Comparison of ENCODE assay signal across 23 cellular contexts in the genomic region with DNA sequence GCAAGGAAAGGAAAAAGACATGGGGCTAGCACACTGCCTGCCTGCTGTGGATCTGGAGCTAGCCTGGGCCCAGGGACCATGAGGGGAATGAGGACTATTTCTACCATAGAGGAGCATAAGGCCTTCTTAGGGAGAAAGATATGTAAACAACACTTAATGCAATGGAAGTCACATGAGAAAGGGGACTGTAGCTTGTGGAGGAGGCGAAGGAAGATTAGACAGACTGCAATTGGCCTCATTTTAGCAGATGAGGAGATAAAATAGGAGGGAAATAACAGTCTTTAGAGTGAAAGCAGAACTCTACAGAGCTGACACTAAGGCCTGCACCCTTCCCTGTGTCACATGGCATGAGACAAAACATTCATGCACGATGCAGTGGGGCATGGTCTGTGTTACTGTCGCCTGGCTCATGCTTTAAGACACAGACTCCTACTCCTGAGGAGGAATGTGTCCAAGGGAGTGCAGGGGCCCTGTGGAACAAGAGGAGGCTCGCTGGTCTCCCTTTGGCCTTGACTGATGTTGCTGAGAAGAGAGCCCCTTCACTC.
DNase-seq lines count a peak whose midpoint lies in the region; ATAC-seq and TF ChIP-seq lines count a peak whose summit lies in the region.
"Had no signal": no experiment of that assay in that cellular context is flagged by ENCODE, and none has a peak within 500 bp of the region (broad histone marks: within the 10 kb centered on the region; RNA-seq: fewer than 3 reads in every experiment).

No MANE protein-coding gene starts in this region.

- H3K27me3 ChIP-seq in GM23338 (ENCODE audit: insufficient read depth) = no peaks in the 10 kb centered on the region
- H3K27me3 ChIP-seq in mesenchymal stem cell (ENCODE audit: control insufficient read depth in 1 of 2, insufficient read depth in 1 of 2, low read length in 2 of 2) = no peaks in the 10 kb centered on the region
- no peaks in the 10 kb centered on the region for H3K27me3 ChIP-seq in smooth muscle cell (ENCODE audit: low read depth)
- H3K27me3 ChIP-seq: MG63 had no signal

- H3K4me3 ChIP-seq in GM23338 (no peak overlapping the region), mesenchymal stem cell (ENCODE audit: insufficient read depth in 1 of 2, low read depth in 1 of 2, low read length in 2 of 2) (no peak overlapping the region), smooth muscle cell (no peak overlapping the region)
- H3K4me3 ChIP-seq: GM23248, HAP-1, MG63 had no signal

- H3K4me1 ChIP-seq in GM23338 (ENCODE audit: insufficient read depth) (no peaks in the 10 kb centered on the region), mesenchymal stem cell (ENCODE audit: control insufficient read depth, insufficient read depth, low read depth, low read length) (peaks cover 6% of the 10 kb centered on the region), smooth muscle cell (ENCODE audit: low read depth) (no peaks in the 10 kb centered on the region)
- H3K4me1 ChIP-seq: HAP-1 had no signal

- H3K27ac ChIP-seq in GM23338 (ENCODE audit: low read depth) (no peak overlapping the region), caudate nucleus (ENCODE audit: low read depth, low read length) (peak overlapping the region; percentile 61), mesenchymal stem cell (ENCODE audit: low read length, poor library complexity, severe bottlenecking) (no peak overlapping the region), smooth muscle cell (ENCODE audit: low read depth) (peak overlapping the region; percentile 3)
- H3K27ac ChIP-seq: RWPE1 had no signal

- H3K18ac ChIP-seq in mesenchymal stem cell (ENCODE audit: low read depth in 1 of 2, low read length in 2 of 2) = peak overlapping the region; percentile 78 to 89

- no peak overlapping the region for H3K4me2 ChIP-seq in GM23338
- H3K4me2 ChIP-seq in mesenchymal stem cell (ENCODE audit: low read length, poor library complexity, severe bottlenecking) = no peak overlapping the region
- no peak overlapping the region for H3K4me2 ChIP-seq in smooth muscle cell

- H2AK5ac ChIP-seq in mesenchymal stem cell (ENCODE audit: low read length, severe bottlenecking) = no peak overlapping the region

- H3K36me3 Mint-ChIP-seq in GM23338 (ENCODE audit: low read depth) (no peaks in the 10 kb centered on the region), progenitor cell of endocrine pancreas (ENCODE audit: insufficient read depth) (no peaks in the 10 kb centered on the region)
- H3K36me3 Mint-ChIP-seq in activated naive CD4-positive, alpha-beta T cell treated with anti-CD3 and anti-CD28 coated beads, Interleukin-2, amount 50 U/mL, for 72 hours = no peaks in the 10 kb centered on the region

- peak overlapping the region; percentile 74 for H2BK120ac ChIP-seq in mesenchymal stem cell (ENCODE audit: low read depth, low read length)

- H2BK15ac ChIP-seq in mesenchymal stem cell (ENCODE audit: low read depth, poor library complexity, severe bottlenecking) = no peak overlapping the region

- no peak overlapping the region for H2BK5ac ChIP-seq in mesenchymal stem cell (ENCODE audit: low read depth, low read length, poor library complexity, severe bottlenecking)

- H3K9ac ChIP-seq in mesenchymal stem cell (ENCODE audit: low read length) = no peak overlapping the region
- H3K9ac ChIP-seq in smooth muscle cell (ENCODE audit: low read depth) = no peak overlapping the region
- H3K9ac ChIP-seq: GM23248 had no signal

- peaks cover 8% of the 10 kb centered on the region; the same call in 2 of the 3 replicates for H3K4me1 Mint-ChIP-seq in GM23338
- no peaks in the 10 kb centered on the region for H3K4me1 Mint-ChIP-seq in progenitor cell of endocrine pancreas (ENCODE audit: low read depth)

- peak overlapping the region; percentile 99 for H4K91ac ChIP-seq in mesenchymal stem cell (ENCODE audit: low read length)

- H3K9me3 Mint-ChIP-seq in GM23338 = no peaks in the 10 kb centered on the region
- H3K9me3 Mint-ChIP-seq in progenitor cell of endocrine pancreas (ENCODE audit: low read depth) = no peaks in the 10 kb centered on the region
- H3K9me3 Mint-ChIP-seq in activated naive CD4-positive, alpha-beta T cell treated with anti-CD3 and anti-CD28 coated beads, Interleukin-2, amount 50 U/mL, for 72 hours = peaks cover 8 to 17% of the 10 kb centered on the region in 2 donors
- H3K9me3 Mint-ChIP-seq: HFFc6 had no signal

- H3K14ac ChIP-seq in mesenchymal stem cell (ENCODE audit: low read length in 2 of 2) = no peak overlapping the region

- H3K79me2 ChIP-seq in GM23338 (replicated peaks; ENCODE audit: insufficient read depth) = no peaks in the 10 kb centered on the region
- no peaks in the 10 kb centered on the region for H3K79me2 ChIP-seq in smooth muscle cell (ENCODE audit: low read depth)

- no peak for ATAC-seq in GM23338
- ATAC-seq in activated naive CD4-positive, alpha-beta T cell treated with anti-CD3 and anti-CD28 coated beads, Interleukin-2, amount 50 U/mL, for 72 hours = no peak
- ATAC-seq: Panc1 had no signal

- H3K27me3 Mint-ChIP-seq in GM23338 (ENCODE audit: insufficient read depth, low read depth, poor library complexity) (peaks cover 3% of the 10 kb centered on the region), progenitor cell of endocrine pancreas (no peaks in the 10 kb centered on the region)

- H3K36me3 ChIP-seq in GM23338 (ENCODE audit: insufficient read depth) (no peaks in the 10 kb centered on the region; the same call in 1 of the 2 replicates), mesenchymal stem cell (ENCODE audit: control insufficient read depth in 1 of 2, insufficient read depth in 2 of 2, low read depth in 1 of 2, low read length in 2 of 2) (no peaks in the 10 kb centered on the region), smooth muscle cell (ENCODE audit: low read depth) (no peaks in the 10 kb centered on the region)
- H3K36me3 ChIP-seq: HAP-1, MG63 had no signal

- peak overlapping the region; percentile 85 to 91 for H3K4ac ChIP-seq in mesenchymal stem cell (ENCODE audit: low read depth in 1 of 2, low read length in 2 of 2)

- no peaks in the 10 kb centered on the region for H3K9me3 ChIP-seq in mesenchymal stem cell (ENCODE audit: control insufficient read depth, low read length)
- H3K9me3 ChIP-seq in smooth muscle cell (replicated peaks; ENCODE audit: low read depth) = no peaks in the 10 kb centered on the region
- H3K9me3 ChIP-seq: HAP-1 had no signal

- TF ChIP-seq CTCF in GM23338 (conservative IDR thresholded peaks at IDR 0.05; ENCODE audit: low read depth in 2 of 2) = no peak
- TF ChIP-seq CTCF in smooth muscle cell (IDR thresholded peaks at IDR 0.05; ENCODE audit: borderline replicate concordance, insufficient read depth, poor library complexity, severe bottlenecking) = no peak
- TF ChIP-seq CTCF in progenitor cell of endocrine pancreas (IDR thresholded peaks at IDR 0.05; ENCODE audit: unreplicated experiment) = no peak

- no peaks in the 10 kb centered on the region for H3F3A ChIP-seq in GM23338 (replicated peaks; ENCODE audit: low read depth)
- H3F3A ChIP-seq in smooth muscle cell (ENCODE audit: low read depth) = peaks cover 26% of the 10 kb centered on the region

- H3K4me3 Mint-ChIP-seq in GM23338 = no peak overlapping the region
- no peak overlapping the region for H3K4me3 Mint-ChIP-seq in progenitor cell of endocrine pancreas (ENCODE audit: low read depth)
- H3K4me3 Mint-ChIP-seq: HFFc6 had no signal

- no peak overlapping the region for H3K27ac Mint-ChIP-seq in GM23338
- H3K27ac Mint-ChIP-seq in progenitor cell of endocrine pancreas = no peak overlapping the region
- H3K27ac Mint-ChIP-seq in activated naive CD4-positive, alpha-beta T cell treated with anti-CD3 and anti-CD28 coated beads, Interleukin-2, amount 50 U/mL, for 72 hours = no peak overlapping the region
- H3K27ac Mint-ChIP-seq: HFFc6 had no signal

- no peaks in the 10 kb centered on the region; the same call in 1 of the 2 replicates for H3K9me2 ChIP-seq in GM23338 (ENCODE audit: insufficient read depth)

- no peak overlapping the region for H3K23ac ChIP-seq in mesenchymal stem cell (ENCODE audit: low read length in 2 of 2)

- WGBS in mesenchymal stem cell = 48% methylated on average over 4 of the region's 4 CpGs
- 20% methylated on average over 4 of the region's 4 CpGs for WGBS in smooth muscle cell (ENCODE audit: low lambda C conversion rate)

- H4K20me1 ChIP-seq in GM23338 (replicated peaks; ENCODE audit: insufficient read depth) = no peaks in the 10 kb centered on the region
- H4K20me1 ChIP-seq in smooth muscle cell (ENCODE audit: low read depth) = no peaks in the 10 kb centered on the region

- H2BK12ac ChIP-seq in mesenchymal stem cell (ENCODE audit: low read length in 2 of 2) = peak overlapping the region; percentile 29 to 96

- no peaks in the 10 kb centered on the region for H3K79me1 ChIP-seq in mesenchymal stem cell (replicated peaks; ENCODE audit: low read length, poor library complexity, severe bottlenecking)

- peak overlapping the region; percentile 52; the same call in 1 of the 2 replicates for H2AFZ ChIP-seq in GM23338
- no peak overlapping the region for H2AFZ ChIP-seq in mesenchymal stem cell (ENCODE audit: low read depth, low read length)
- peak overlapping the region; percentile 28 for H2AFZ ChIP-seq in smooth muscle cell (ENCODE audit: low read depth)
- H2AFZ ChIP-seq: GM23248 had no signal

- DNase-seq in GM23338 (ENCODE audit: low spot score) (no peak), caudate nucleus (lab: John Stamatoyannopoulos, UW) (no peak), mesenchymal stem cell (peak; percentile 80), smooth muscle cell (lab: John Stamatoyannopoulos, UW; ENCODE audit: unreplicated experiment) (no peak), COLO668 (lab: John Stamatoyannopoulos, UW; ENCODE audit: unreplicated experiment) (no peak), progenitor cell of endocrine pancreas (ENCODE audit: low spot score, unreplicated experiment) (no peak), dedifferentiated amniotic fluid mesenchymal stem cell (ENCODE audit: extremely low spot score) (no peak)
- DNase-seq in activated naive CD4-positive, alpha-beta T cell treated with anti-CD3 and anti-CD28 coated beads, Interleukin-2, amount 50 U/mL, for 72 hours (ENCODE audit: low spot score in 2 of 2) = no peak
- DNase-seq: DMS153, DND-41, GM23248, HFFc6, KG1, MG63, NCI-H1417, NCI-H1694, NCI-H2029 treated with DMSO at 0.1 percent for 48 hours, NCI-H2227 treated with DMSO at 0.1 percent for 48 hours, NCI-H69, SHP77 had no signal

- no peak overlapping the region for H4K8ac ChIP-seq in mesenchymal stem cell (ENCODE audit: low read length)

TF ChIP-seq in GM23338, 12 proteins besides CTCF, POLR2A, EP300 and RAD21 (continues in another document):
- no peak for TF ChIP-seq EZH2 (IDR thresholded peaks at IDR 0.05; ENCODE audit: low read depth, unreplicated experiment)

Comparison
In these comparisons a context has a peak if more than half of its experiments do, and no peak if none do; other contexts are left out.
1. H3K27ac ChIP-seq: peak in caudate nucleus (single experiment) and smooth muscle cell (single experiment); none in GM23338 (single experiment) and mesenchymal stem cell (single experiment).